In genomic region chr17:61402978-61403845, GRCh38 we compare ENCODE assay signal across 9 cellular contexts. TPM values are rescaled to one million over a fixed set of nuclear protein-coding genes. Genes with fewer than 3 reads are reported as not detected.
A peak's percentile ranks its signal among the peaks of the same experiment; 100 is the strongest.
DNase-seq lines count a peak whose midpoint lies in the region; ATAC-seq, FAIRE-seq and TF ChIP-seq lines count a peak whose summit lies in the region.
"Had no signal": no experiment of that assay in that cellular context is flagged by ENCODE, and none has a peak within 500 bp of the region (broad histone marks: within the 10 kb centered on the region; RNA-seq: fewer than 3 reads in every experiment).

No MANE protein-coding gene starts in this region.

- H3K27ac ChIP-seq in HepG2 (ENCODE audit: extremely low read length, insufficient read depth, low read length) (no peak overlapping the region), urinary bladder (ENCODE audit: low read depth) (peak overlapping the region; percentile 77)

- BruUV-seq in HepG2 (replicated peaks; lab: Mats Ljungman, UMichigan), result TSS peak; percentile 27

- peak overlapping the region; percentile 88 for H3K27ac Mint-ChIP-seq in activated naive CD4-positive, alpha-beta T cell treated with anti-CD3 and anti-CD28 coated beads, Interleukin-2, amount 10 ng/mL, durations not matched to agents 7 days and 5 days
- H3K27ac Mint-ChIP-seq: dendritic cell treated with granulocyte-macrophage colony-stimulating factor and Interleukin-4, amounts not matched to agents 40 ng/mL and 50 ng/mL, for 4 days had no signal

- POLR2A ChIA-PET in HepG2 (lab: Yijun Ruan, JAX), result no interaction called here

- H3K4me1 Mint-ChIP-seq in activated naive CD4-positive, alpha-beta T cell treated with anti-CD3 and anti-CD28 coated beads, Interleukin-2, amount 10 ng/mL, durations not matched to agents 7 days and 5 days, result peaks cover 30% of the 10 kb centered on the region
- H3K4me1 Mint-ChIP-seq in activated T-cell treated with anti-CD3 and anti-CD28 coated beads, Interleukin-2, amount 50 U/mL, for 4 hours (ENCODE audit: low read depth), result peaks cover 37% of the 10 kb centered on the region

- H3K4me1 ChIP-seq in HepG2 (ENCODE audit: insufficient read depth, low read length), result peaks cover 33% of the 10 kb centered on the region
- no peaks in the 10 kb centered on the region for H3K4me1 ChIP-seq in urinary bladder (ENCODE audit: insufficient read depth)

- no peak overlapping the region for H3K4me3 ChIP-seq in HepG2 (replicated peaks in 1 of 3; ENCODE audit: insufficient read depth in 1 of 3, low read depth in 2 of 3, low read length in 3 of 3)
- H3K4me3 ChIP-seq in urinary bladder (ENCODE audit: low read depth, low read length), result peak overlapping the region; percentile 94

- TF ChIP-seq RAD21 in HepG2 (CRISPR knock-in tag; IDR thresholded peaks at IDR 0.05), result no peak

- H3K9me3 ChIP-seq in HepG2 (ENCODE audit: low read length), result no peaks in the 10 kb centered on the region

- H3K4me3 Mint-ChIP-seq in activated naive CD4-positive, alpha-beta T cell treated with anti-CD3 and anti-CD28 coated beads, Interleukin-2, amount 10 ng/mL, durations not matched to agents 7 days and 5 days, result peak overlapping the region; percentile 38
- peak overlapping the region; percentile 65 for H3K4me3 Mint-ChIP-seq in activated T-cell treated with anti-CD3 and anti-CD28 coated beads, Interleukin-2, amount 50 U/mL, for 4 hours

- peak; percentile 38 for DNase-seq in activated naive CD4-positive, alpha-beta T cell treated with anti-CD3 and anti-CD28 coated beads, Interleukin-2, amount 10 ng/mL, durations not matched to agents 7 days and 5 days
- DNase-seq in activated naive CD4-positive, alpha-beta T cell treated with anti-CD3 and anti-CD28 coated beads, Interleukin-2, amount 50 U/mL, for 16 hours, result no peak
- no peak for DNase-seq in activated T-cell treated with anti-CD3 and anti-CD28 coated beads, Interleukin-2, amount 50 U/mL, for 4 hours
- no peak for DNase-seq in HepG2 (ENCODE audit: low spot score)
- DNase-seq in omental fat pad (ENCODE audit: low spot score), result no peak
- no peak for DNase-seq in NCI-H446 (lab: John Stamatoyannopoulos, UW)
- no peak for DNase-seq in anterior cingulate cortex (lab: John Stamatoyannopoulos, UW)

- H2AFZ ChIP-seq in HepG2 (ENCODE audit: low read length), result no peak overlapping the region

- no peak overlapping the region for H3K9ac ChIP-seq in HepG2 (ENCODE audit: insufficient read depth, low read depth, low read length)

- no peaks in the 10 kb centered on the region for H3K27me3 ChIP-seq in HepG2 (ENCODE audit: control insufficient read depth in 1 of 2, insufficient read depth in 2 of 2, low read length in 2 of 2)

- peaks cover 4 to 6% of the 10 kb centered on the region in 2 experiments; a peak in 2 of 5 replicates for H3K36me3 ChIP-seq in HepG2 (replicated peaks in 1 of 2; ENCODE audit: control insufficient read depth in 1 of 2, insufficient read depth in 2 of 2, low read length in 2 of 2)
- H3K36me3 ChIP-seq in urinary bladder (ENCODE audit: insufficient read depth), result peaks cover 2% of the 10 kb centered on the region

- H3K27me3 Mint-ChIP-seq in activated naive CD4-positive, alpha-beta T cell treated with anti-CD3 and anti-CD28 coated beads, Interleukin-2, amount 10 ng/mL, durations not matched to agents 7 days and 5 days, result peaks cover 100% of the 10 kb centered on the region
- peaks cover 69% of the 10 kb centered on the region for H3K27me3 Mint-ChIP-seq in activated T-cell treated with anti-CD3 and anti-CD28 coated beads, Interleukin-2, amount 50 U/mL, for 4 hours (ENCODE audit: low read depth)

- no peak overlapping the region for H3K4me2 ChIP-seq in HepG2 (ENCODE audit: low read depth, low read length)

- H3K36me3 Mint-ChIP-seq in activated naive CD4-positive, alpha-beta T cell treated with anti-CD3 and anti-CD28 coated beads, Interleukin-2, amount 10 ng/mL, durations not matched to agents 7 days and 5 days, result peaks cover 4% of the 10 kb centered on the region
- no peaks in the 10 kb centered on the region for H3K36me3 Mint-ChIP-seq in activated T-cell treated with anti-CD3 and anti-CD28 coated beads, Interleukin-2, amount 50 U/mL, for 4 hours (ENCODE audit: insufficient read depth)

- H3K79me2 ChIP-seq in HepG2 (ENCODE audit: insufficient read depth, low read length), result peaks cover 10% of the 10 kb centered on the region

- no peak for FAIRE-seq in HepG2 (lab: Jason Lieb, UNC)

- CTCF ChIA-PET in activated naive CD4-positive, alpha-beta T cell treated with anti-CD3 and anti-CD28 coated beads, Interleukin-2, amount 10 ng/mL, durations not matched to agents 7 days and 5 days (lab: Charles Lee), result no interaction called here
- CTCF ChIA-PET in HepG2 (lab: Yijun Ruan, JAX; ENCODE audit: low intra/inter-chr PET ratio, low total read pairs), result no interaction called here

- TF ChIP-seq EP300 in HepG2 (IDR thresholded peaks at IDR 0.05; ENCODE audit: low read depth in 2 of 2, low read length in 2 of 2) (no peak), HepG2 (CRISPR knock-in tag; IDR thresholded peaks at IDR 0.05; ENCODE audit: borderline replicate concordance) (no peak)

- no peaks in the 10 kb centered on the region for H3K9me3 Mint-ChIP-seq in activated naive CD4-positive, alpha-beta T cell treated with anti-CD3 and anti-CD28 coated beads, Interleukin-2, amount 10 ng/mL, durations not matched to agents 7 days and 5 days
- no peaks in the 10 kb centered on the region for H3K9me3 Mint-ChIP-seq in activated T-cell treated with anti-CD3 and anti-CD28 coated beads, Interleukin-2, amount 50 U/mL, for 4 hours
- H3K9me3 Mint-ChIP-seq: dendritic cell treated with granulocyte-macrophage colony-stimulating factor and Interleukin-4, amounts not matched to agents 40 ng/mL and 50 ng/mL, for 4 days had no signal

- no peak for TF ChIP-seq CTCF in HepG2 (CRISPR knock-in tag; IDR thresholded peaks at IDR 0.05)
- no peak for TF ChIP-seq CTCF in omental fat pad (IDR thresholded peaks at IDR 0.05)

- in situ Hi-C loops in HepG2 (cut with HindIII; ENCODE audit: extremely low pct_ligation_motif_present, low pct_unique_long_range_greater_than_20kb), result no loop called here

- H4K20me1 ChIP-seq in HepG2 (ENCODE audit: insufficient read depth, low read length), result no peaks in the 10 kb centered on the region

- 97% methylated on average over 57 of the region's 57 CpGs for WGBS in HepG2 (ENCODE audit: low lambda C conversion rate)
- 19% methylated on average over 57 of the region's 57 CpGs for whole genome bisulfite sequencing in urinary bladder

- ATAC-seq in activated T-cell treated with anti-CD3 and anti-CD28 coated beads, Interleukin-2, amount 50 U/mL, for 4 hours, result peak in 1 of 2 donors; percentile 30
- no peak for ATAC-seq in HepG2
- ATAC-seq in omental fat pad (ENCODE audit: low FRiP score), result no peak

- intact Hi-C loops in HepG2 (cut with micrococcal nuclease; ENCODE audit: unreplicated experiment), result no loop called here

- TF ChIP-seq POLR2A in HepG2 (IDR thresholded peaks at IDR 0.05; ENCODE audit: insufficient read depth in 1 of 2, low read depth in 2 of 2, low read length in 2 of 2), result no peak

RNA-seq across cellular contexts. Expression of gene TBX2, which starts 3.6 kb away (rescaled TPM):
- total RNA-seq in activated T-cell treated with anti-CD3 and anti-CD28 coated beads, Interleukin-2, amount 50 U/mL, for 4 hours, result under 1 TPM; 0.05 to 0.16 (median 0.15) TPM
- total RNA-seq in HepG2 (2016; rRNA removed; fragmentation: Illumina TruSeq; extraction: Trizol) (10.2 and 15.3 TPM in 2 replicates), urinary bladder (26.4 TPM), omental fat pad (10 to 100 TPM in 2 of 4 donors, 1 to 10 TPM in 2; 3.1 to 14.2 (median 9.6) TPM)
- 3.7 TPM in 2 replicates for total RNA-seq in HepG2 (2016; cell fraction: cytosol; rRNA removed; fragmentation: Illumina TruSeq; extraction: Trizol; ENCODE audit: low read depth)
- 8.3 and 14.7 TPM in 2 replicates for total RNA-seq in HepG2 (2016; cell fraction: insoluble cytoplasmic fraction; rRNA removed; fragmentation: Illumina TruSeq; extraction: Trizol)
- total RNA-seq in HepG2 (2016; cell fraction: membrane; rRNA removed; fragmentation: Illumina TruSeq; extraction: Trizol), result 9.6 and 10.4 TPM in 2 replicates
- total RNA-seq in HepG2 (2016; cell fraction: nucleus; rRNA removed; fragmentation: Illumina TruSeq; extraction: Trizol), result 10.9 and 12.4 TPM in 2 replicates
- polyA plus RNA-seq in HepG2 (2011; rRNA removed) (2.8 and 3.0 TPM in 2 replicates), urinary bladder (56.3 TPM)
- 1.9 and 3.7 TPM in 2 replicates for polyA plus RNA-seq in HepG2 (2011; cell fraction: cytosol; rRNA removed)
- polyA plus RNA-seq in HepG2 (2011; cell fraction: nucleus; rRNA removed), result 9.5 and 10.4 TPM in 2 replicates
- polyA plus RNA-seq in HepG2 (2012), result 1.0 and 1.6 TPM in 2 replicates
- polyA plus RNA-seq in HepG2 (2016; cell fraction: cytosol; fragmentation: Illumina TruSeq; extraction: Trizol; ENCODE audit: low read depth), result 2.8 and 3.6 TPM in 2 replicates
- polyA plus RNA-seq in HepG2 (2016; cell fraction: insoluble cytoplasmic fraction; fragmentation: Illumina TruSeq; extraction: Trizol; ENCODE audit: low read depth), result 13.1 and 15.6 TPM in 2 replicates
- polyA plus RNA-seq in HepG2 (2016; cell fraction: membrane; fragmentation: Illumina TruSeq; extraction: Trizol; ENCODE audit: low read depth), result 8.1 and 8.9 TPM in 2 replicates
- polyA plus RNA-seq in HepG2 (2016; cell fraction: nucleus; fragmentation: Illumina TruSeq; extraction: Trizol; ENCODE audit: insufficient read depth, low read depth), result 26.2 and 30.9 TPM in 2 replicates
- polyA minus RNA-seq in HepG2 (2011; rRNA and poly(A)+ RNA removed; ENCODE audit: low replicate concordance), result 3.0 and 6.9 TPM in 2 replicates
- polyA minus RNA-seq in HepG2 (2011; cell fraction: cytosol; rRNA and poly(A)+ RNA removed), result 1.5 and 2.4 TPM in 2 replicates
- polyA minus RNA-seq in HepG2 (2011; cell fraction: nucleus; rRNA and poly(A)+ RNA removed), result 4.9 and 5.3 TPM in 2 replicates

RNA-seq across cellular contexts. Expression of gene TBX4, which starts 49.0 kb away (rescaled TPM):
- total RNA-seq in activated T-cell treated with anti-CD3 and anti-CD28 coated beads, Interleukin-2, amount 50 U/mL, for 4 hours, result not detected
- 0.86 and 1.1 TPM in 2 replicates for total RNA-seq in HepG2 (2016; rRNA removed; fragmentation: Illumina TruSeq; extraction: Trizol)
- total RNA-seq in HepG2 (2016; cell fraction: cytosol; rRNA removed; fragmentation: Illumina TruSeq; extraction: Trizol; ENCODE audit: low read depth), result 0.10 and 0.35 TPM in 2 replicates
- 0.92 and 1.3 TPM in 2 replicates for total RNA-seq in HepG2 (2016; cell fraction: insoluble cytoplasmic fraction; rRNA removed; fragmentation: Illumina TruSeq; extraction: Trizol)
- total RNA-seq in HepG2 (2016; cell fraction: membrane; rRNA removed; fragmentation: Illumina TruSeq; extraction: Trizol), result 1.1 and 1.5 TPM in 2 replicates
- 1.1 and 1.3 TPM in 2 replicates for total RNA-seq in HepG2 (2016; cell fraction: nucleus; rRNA removed; fragmentation: Illumina TruSeq; extraction: Trizol)
- 0.11 and 0.17 TPM in 2 replicates for polyA plus RNA-seq in HepG2 (2011; rRNA removed)
- polyA plus RNA-seq in HepG2 (2011; cell fraction: cytosol; rRNA removed), result 0.05 and 0.09 TPM in 2 replicates
- 0.29 and 0.48 TPM in 2 replicates for polyA plus RNA-seq in HepG2 (2011; cell fraction: nucleus; rRNA removed)
- 0.15 and 0.40 TPM in 2 replicates for polyA plus RNA-seq in HepG2 (2012)
- polyA plus RNA-seq in HepG2 (2016; cell fraction: cytosol; fragmentation: Illumina TruSeq; extraction: Trizol; ENCODE audit: low read depth), result 0.14 and 0.16 TPM in 2 replicates
- polyA plus RNA-seq in HepG2 (2016; cell fraction: insoluble cytoplasmic fraction; fragmentation: Illumina TruSeq; extraction: Trizol; ENCODE audit: low read depth), result 1.2 and 1.7 TPM in 2 replicates
- 0.49 and 0.62 TPM in 2 replicates for polyA plus RNA-seq in HepG2 (2016; cell fraction: membrane; fragmentation: Illumina TruSeq; extraction: Trizol; ENCODE audit: low read depth)
- 1.8 and 2.4 TPM in 2 replicates for polyA plus RNA-seq in HepG2 (2016; cell fraction: nucleus; fragmentation: Illumina TruSeq; extraction: Trizol; ENCODE audit: insufficient read depth, low read depth)
- polyA minus RNA-seq in HepG2 (2011; rRNA and poly(A)+ RNA removed; ENCODE audit: low replicate concordance), result not detected in 2 replicates
- polyA minus RNA-seq in HepG2 (2011; cell fraction: cytosol; rRNA and poly(A)+ RNA removed), result not detected in 2 replicates
- polyA minus RNA-seq in HepG2 (2011; cell fraction: nucleus; rRNA and poly(A)+ RNA removed), result not detected in 2 replicates
- total RNA-seq in urinary bladder, result 9.8 TPM
- polyA plus RNA-seq in urinary bladder, result 13.0 TPM
- not detected for total RNA-seq in omental fat pad
